ENCODE assay signal across 8 cellular contexts in the genomic region with DNA sequence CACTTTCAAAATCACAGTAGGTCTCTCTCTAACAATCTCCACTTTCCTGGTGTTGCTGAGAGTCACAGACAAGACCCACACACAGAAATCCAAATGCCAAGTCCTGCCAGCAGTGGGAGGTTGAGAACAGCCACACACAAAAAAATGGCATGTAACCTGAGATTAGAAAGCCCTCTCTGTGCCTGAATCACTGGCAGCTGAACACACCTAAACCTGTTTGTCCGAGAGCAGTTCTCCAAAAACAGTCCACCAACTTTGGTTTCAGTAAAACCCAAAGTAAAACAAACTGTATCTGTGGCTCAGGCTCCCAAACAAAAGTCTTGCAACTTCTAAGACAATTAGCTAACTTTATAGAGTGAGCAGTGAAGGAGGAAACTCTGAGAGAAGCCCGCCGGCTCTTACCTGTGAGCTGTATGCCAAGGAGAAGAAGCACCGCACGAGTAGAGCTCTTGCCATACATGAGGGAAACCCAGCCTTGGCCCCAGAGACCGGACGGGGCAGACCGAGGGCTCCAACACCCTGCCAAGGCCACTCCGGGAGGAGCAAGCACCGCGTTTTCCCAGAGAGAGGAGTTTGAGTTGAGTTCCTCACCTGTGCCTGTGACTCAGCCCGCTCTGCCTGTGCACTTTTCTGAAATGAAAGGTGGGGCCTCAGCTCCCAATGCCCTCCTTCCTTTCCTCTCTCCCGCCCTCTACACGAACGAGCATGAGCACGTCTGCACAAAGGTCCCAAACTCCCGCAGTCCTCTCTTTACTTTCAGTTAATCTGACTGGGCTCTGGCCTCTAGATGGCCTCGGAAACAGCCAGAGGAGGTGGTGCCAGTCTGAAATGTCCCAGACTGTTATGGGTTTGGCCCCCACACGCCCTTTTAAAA. TPM values are rescaled to one million over a fixed set of nuclear protein-coding genes. Genes with fewer than 3 reads are reported as not detected.
DNase-seq lines count a peak whose midpoint lies in the region; ATAC-seq and TF ChIP-seq lines count a peak whose summit lies in the region.

Gene MPZL2, minus strand, starts transcription at position 604 of the 874 bp plus-strand sequence. Its CDS starts 144 bp downstream, at position 460.

- peak; percentile 15 for DNase-seq in DMS 273 (lab: John Stamatoyannopoulos, UW; ENCODE audit: unreplicated experiment)
- DNase-seq in DMS 273 treated with DMSO at 0.1 percent for 48 hours (lab: John Stamatoyannopoulos, UW): no peak
- DNase-seq in esophagus muscularis mucosa (ENCODE audit: extremely low spot score): no peak
- peak; percentile 63 for DNase-seq in neural progenitor cell (ENCODE audit: low spot score)
- DNase-seq in NCI-H187 (lab: John Stamatoyannopoulos, UW): no peak

- H3K36me3 Mint-ChIP-seq in T-helper 1 cell treated with Interleukin-12 subunit alpha and Interleukin-12 subunit beta and Interleukin-4 antibody, amounts not matched to agents 30 μg/mL and 1 μg/mL, for 36 hours (ENCODE audit: low read depth): peaks cover 17% of the 10 kb centered on the region
- no peaks in the 10 kb centered on the region for H3K36me3 Mint-ChIP-seq in neural progenitor cell

- TF ChIP-seq CTCF in esophagus muscularis mucosa (IDR thresholded peaks at IDR 0.05) (no peak), neural progenitor cell (IDR thresholded peaks at IDR 0.05) (no peak)

- WGBS in esophagus muscularis mucosa: 16% methylated on average over 15 of the region's 19 CpGs

- H3K27ac Mint-ChIP-seq in T-helper 1 cell treated with Interleukin-12 subunit alpha and Interleukin-12 subunit beta and Interleukin-4 antibody, amounts not matched to agents 30 μg/mL and 1 μg/mL, for 36 hours: peak within 1 kb of the TSS; percentile 65
- no peak within 1 kb of the TSS for H3K27ac Mint-ChIP-seq in neural progenitor cell

- H3K27me3 ChIP-seq in esophagus muscularis mucosa: peaks cover 0 to 61% (median 9%) of the 10 kb centered on the region in 4 donors
- H3K27me3 ChIP-seq in neural progenitor cell: peaks cover 90% of the 10 kb centered on the region

- H3K4me1 ChIP-seq in esophagus muscularis mucosa: peaks cover 0 to 14% (median 4%) of the 10 kb centered on the region in 4 donors
- H3K4me1 ChIP-seq in neural progenitor cell: peaks cover 23% of the 10 kb centered on the region

- no peaks in the 10 kb centered on the region for H3K79me2 ChIP-seq in neural progenitor cell (ENCODE audit: low read depth)

- peak within 1 kb of the TSS; percentile 80 for H3K4me3 Mint-ChIP-seq in T-helper 1 cell treated with Interleukin-12 subunit alpha and Interleukin-12 subunit beta and Interleukin-4 antibody, amounts not matched to agents 30 μg/mL and 1 μg/mL, for 36 hours
- no peak within 1 kb of the TSS for H3K4me3 Mint-ChIP-seq in neural progenitor cell

- H3K27me3 Mint-ChIP-seq in T-helper 1 cell treated with Interleukin-12 subunit alpha and Interleukin-12 subunit beta and Interleukin-4 antibody, amounts not matched to agents 30 μg/mL and 1 μg/mL, for 36 hours (ENCODE audit: low read depth): peaks cover 23% of the 10 kb centered on the region
- peaks cover 8% of the 10 kb centered on the region for H3K27me3 Mint-ChIP-seq in neural progenitor cell (ENCODE audit: insufficient read depth, low read depth)

- no peak for TF ChIP-seq EP300 in esophagus muscularis mucosa (IDR thresholded peaks at IDR 0.05)

- H3K4me2 ChIP-seq in neural progenitor cell: peak within 1 kb of the TSS; percentile 72

- no peak for TF ChIP-seq POLR2A in esophagus muscularis mucosa (IDR thresholded peaks at IDR 0.05; ENCODE audit: low read depth)

- H3K9me3 Mint-ChIP-seq in T-helper 1 cell treated with Interleukin-12 subunit alpha and Interleukin-12 subunit beta and Interleukin-4 antibody, amounts not matched to agents 30 μg/mL and 1 μg/mL, for 36 hours: no peaks in the 10 kb centered on the region
- no peaks in the 10 kb centered on the region for H3K9me3 Mint-ChIP-seq in neural progenitor cell

- H3K27ac ChIP-seq in esophagus muscularis mucosa (replicated peaks in 1 of 4) (peak within 1 kb of the TSS in 3 of 4 donors; percentile 4 to 38 (median 13)), neural progenitor cell (no peak within 1 kb of the TSS)

- ATAC-seq in GM18519 (IDR thresholded peaks at IDR 0.05; ENCODE audit: low FRiP score, unreplicated experiment): no peak
- ATAC-seq in GM18858 (IDR thresholded peaks at IDR 0.05; ENCODE audit: unreplicated experiment): no peak

- H3K9me3 ChIP-seq in esophagus muscularis mucosa (no peaks in the 10 kb centered on the region), neural progenitor cell (ENCODE audit: low read depth) (no peaks in the 10 kb centered on the region)

- no peaks in the 10 kb centered on the region for H3K36me3 ChIP-seq in esophagus muscularis mucosa
- no peaks in the 10 kb centered on the region for H3K36me3 ChIP-seq in neural progenitor cell

- no peaks in the 10 kb centered on the region for H4K20me1 ChIP-seq in neural progenitor cell (ENCODE audit: low read depth)

- peak within 1 kb of the TSS; percentile 34 to 48 (median 43) for H3K4me3 ChIP-seq in esophagus muscularis mucosa
- peak within 1 kb of the TSS; percentile 22 for H3K4me3 ChIP-seq in neural progenitor cell

- peak within 1 kb of the TSS; percentile 84 for H2AFZ ChIP-seq in neural progenitor cell (replicated peaks)

- peaks cover 31% of the 10 kb centered on the region for H3K4me1 Mint-ChIP-seq in T-helper 1 cell treated with Interleukin-12 subunit alpha and Interleukin-12 subunit beta and Interleukin-4 antibody, amounts not matched to agents 30 μg/mL and 1 μg/mL, for 36 hours (ENCODE audit: low read depth)
- H3K4me1 Mint-ChIP-seq in neural progenitor cell: peaks cover 23% of the 10 kb centered on the region

- peaks cover 19% of the 10 kb centered on the region for H3F3A ChIP-seq in neural progenitor cell (ENCODE audit: low read depth)

- H3K9ac ChIP-seq in neural progenitor cell: no peak within 1 kb of the TSS

- intact Hi-C loops in esophagus muscularis mucosa (cut with DNase I): no loop called here

RNA-seq across cellular contexts. Expression of gene MPZL2, which starts in this region (rescaled TPM):
- total RNA-seq in esophagus muscularis mucosa (10 to 100 TPM in 3 of 4 donors, 1 to 10 TPM in 1; 6.6 to 31.6 (median 13.9) TPM), neural progenitor cell (ENCODE audit: low replicate concordance) (1.9 and 2.3 TPM in 2 replicates)

Comparison
In these comparisons a context has a peak if more than half of its experiments do, and no peak if none do; other contexts are left out.
1. DNase-seq: peak in DMS 273 (single experiment) and neural progenitor cell (single experiment); none in DMS 273 treated with DMSO at 0.1 percent for 48 hours (single experiment), esophagus muscularis mucosa (single experiment) and NCI-H187 (0 of 2).